In genomic region chr6:21886601-21887091, GRCh38 we compare ENCODE assay signal across 10 cellular contexts.
DNase-seq lines count a peak whose midpoint lies in the region; ATAC-seq and TF ChIP-seq lines count a peak whose summit lies in the region.
"Had no signal": no experiment of that assay in that cellular context is flagged by ENCODE, and none has a peak within 500 bp of the region (broad histone marks: within the 10 kb centered on the region; RNA-seq: fewer than 3 reads in every experiment).

No MANE protein-coding gene starts in this region.

- intact Hi-C loops in PC-3 (cut with micrococcal nuclease), result loop anchor here (5.0 to 10.0 kb wide), 2 partner anchors 41 to 62 kb away; no protein-coding TSS in a partner anchor
- intact Hi-C loops in esophagus squamous epithelium (cut with DNase I), result no loop called here
- intact Hi-C loops in left lung (cut with DNase I), result no loop called here

- H4K20me1 ChIP-seq in PC-3 (ENCODE audit: low read length), result no peaks in the 10 kb centered on the region

- H3K4me1 ChIP-seq in PC-3 (ENCODE audit: insufficient read depth, low read length) (peaks cover 29% of the 10 kb centered on the region), esophagus squamous epithelium (peaks cover 0 to 36% (median 4%) of the 10 kb centered on the region in 3 donors), left lung (peaks cover 0 to 22% of the 10 kb centered on the region in 2 donors)

- no peaks in the 10 kb centered on the region for H3K36me3 Mint-ChIP-seq in natural killer cell treated with Interleukin-12 subunit alpha and Interleukin-12 subunit beta and Interleukin-15 and Interleukin-18, amount 100 ng/mL, for 72 hours
- peaks cover 8% of the 10 kb centered on the region for H3K36me3 Mint-ChIP-seq in activated naive CD4-positive, alpha-beta T cell treated with anti-CD3 and anti-CD28 coated beads, Interleukin-2, amount 10 ng/mL, durations not matched to agents 7 days and 5 days
- H3K36me3 Mint-ChIP-seq: CD8-positive, alpha-beta T cell had no signal

- no peaks in the 10 kb centered on the region for H3K27me3 Mint-ChIP-seq in natural killer cell treated with Interleukin-12 subunit alpha and Interleukin-12 subunit beta and Interleukin-15 and Interleukin-18, amount 100 ng/mL, for 72 hours
- no peaks in the 10 kb centered on the region for H3K27me3 Mint-ChIP-seq in activated naive CD4-positive, alpha-beta T cell treated with anti-CD3 and anti-CD28 coated beads, Interleukin-2, amount 10 ng/mL, durations not matched to agents 7 days and 5 days

- no peak overlapping the region for H3K9ac ChIP-seq in PC-3 (ENCODE audit: low read length)

- no peaks in the 10 kb centered on the region for H3K9me2 ChIP-seq in PC-3 (replicated peaks; ENCODE audit: low read length)

- H2AFZ ChIP-seq in PC-3 (ENCODE audit: low read length), result peak overlapping the region; percentile 55

- 52 to 82% methylated on average over 3 of the region's 3 CpGs for WGBS in esophagus squamous epithelium, 2 donors

- DNase-seq in Caki2 (ENCODE audit: low read depth) (peak; percentile 94), PC-3 (peak; percentile 33), esophagus squamous epithelium (lab: John Stamatoyannopoulos, UW) (no peak), retinal pigment epithelial cell (ENCODE audit: low read depth) (no peak), left lobe of liver (ENCODE audit: low spot score) (no peak), left lung (no peak)
- DNase-seq in natural killer cell treated with Interleukin-12 subunit alpha and Interleukin-12 subunit beta and Interleukin-15 and Interleukin-18, amount 100 ng/mL, for 72 hours (ENCODE audit: low spot score), result no peak
- no peak for DNase-seq in activated naive CD4-positive, alpha-beta T cell treated with anti-CD3 and anti-CD28 coated beads, Interleukin-2, amount 10 ng/mL, durations not matched to agents 7 days and 5 days
- DNase-seq: activated CD4-positive, CD25-positive, alpha-beta regulatory T cell treated with anti-CD3 and anti-CD28 coated beads, Interleukin-2, amount 50 U/mL, for 72 hours; CD8-positive, alpha-beta T cell had no signal

- H3K4me1 Mint-ChIP-seq in natural killer cell treated with Interleukin-12 subunit alpha and Interleukin-12 subunit beta and Interleukin-15 and Interleukin-18, amount 100 ng/mL, for 72 hours (ENCODE audit: low read depth in 2 of 2), result no peaks in the 10 kb centered on the region
- peaks cover 9% of the 10 kb centered on the region for H3K4me1 Mint-ChIP-seq in activated naive CD4-positive, alpha-beta T cell treated with anti-CD3 and anti-CD28 coated beads, Interleukin-2, amount 10 ng/mL, durations not matched to agents 7 days and 5 days

- TF ChIP-seq CTCF in PC-3 (conservative IDR thresholded peaks at IDR 0.05; ENCODE audit: low read depth, low read length) (no peak), esophagus squamous epithelium (IDR thresholded peaks at IDR 0.05) (no peak), retinal pigment epithelial cell (conservative IDR thresholded peaks at IDR 0.05; ENCODE audit: low read depth, low read length) (no peak), left lung (IDR thresholded peaks at IDR 0.05) (no peak)

- no peaks in the 10 kb centered on the region for H3K36me3 ChIP-seq in PC-3 (ENCODE audit: low read depth, low read length)
- H3K36me3 ChIP-seq in esophagus squamous epithelium, result no peaks in the 10 kb centered on the region
- H3K36me3 ChIP-seq in left lung, result no peaks in the 10 kb centered on the region

- POLR2A ChIA-PET in PC-3 (lab: Charles Lee; ENCODE audit: unreplicated experiment), result no interaction called here

- H3K27ac Mint-ChIP-seq in natural killer cell treated with Interleukin-12 subunit alpha and Interleukin-12 subunit beta and Interleukin-15 and Interleukin-18, amount 100 ng/mL, for 72 hours, result no peak overlapping the region
- no peak overlapping the region for H3K27ac Mint-ChIP-seq in activated naive CD4-positive, alpha-beta T cell treated with anti-CD3 and anti-CD28 coated beads, Interleukin-2, amount 10 ng/mL, durations not matched to agents 7 days and 5 days
- H3K27ac Mint-ChIP-seq: CD8-positive, alpha-beta T cell had no signal

- H3K9me3 Mint-ChIP-seq in natural killer cell treated with Interleukin-12 subunit alpha and Interleukin-12 subunit beta and Interleukin-15 and Interleukin-18, amount 100 ng/mL, for 72 hours, result no peaks in the 10 kb centered on the region
- peaks cover 13% of the 10 kb centered on the region for H3K9me3 Mint-ChIP-seq in activated naive CD4-positive, alpha-beta T cell treated with anti-CD3 and anti-CD28 coated beads, Interleukin-2, amount 10 ng/mL, durations not matched to agents 7 days and 5 days

- no peaks in the 10 kb centered on the region for H3K9me3 ChIP-seq in PC-3 (ENCODE audit: low read length)
- H3K9me3 ChIP-seq in esophagus squamous epithelium, result no peaks in the 10 kb centered on the region
- no peaks in the 10 kb centered on the region for H3K9me3 ChIP-seq in left lung

- peak overlapping the region; percentile 62 for H3K4me2 ChIP-seq in PC-3 (ENCODE audit: low read length)

- BruUV-seq in PC-3 (replicated peaks; lab: Mats Ljungman, UMichigan), result no TSS peak

- H3F3A ChIP-seq in PC-3 (ENCODE audit: low read length, unreplicated experiment), result no peaks in the 10 kb centered on the region

- H3K4me3 ChIP-seq in PC-3 (ENCODE audit: low read length) (no peak overlapping the region; the same call in 1 of the 2 replicates), esophagus squamous epithelium (no peak overlapping the region), retinal pigment epithelial cell (ENCODE audit: low read length) (peak overlapping the region; percentile 43), left lung (no peak overlapping the region)

- CTCF ChIA-PET in PC-3 (lab: Charles Lee), result interaction anchor here (0.6 kb wide), 1 partner anchor 88 kb away, joined by 3 read pairs; no protein-coding TSS in a partner anchor
- CTCF ChIA-PET in activated naive CD4-positive, alpha-beta T cell treated with anti-CD3 and anti-CD28 coated beads, Interleukin-2, amount 10 ng/mL, durations not matched to agents 7 days and 5 days (lab: Charles Lee), result no interaction called here

- H3K27ac ChIP-seq in PC-3 (ENCODE audit: low read length) (peak overlapping the region; percentile 54), esophagus squamous epithelium (peak overlapping the region; percentile 39 to 76 (median 66)), left lung (peak overlapping the region in 1 of 2 donors; percentile 82)

- in situ Hi-C loops in Caki2 (cut with HindIII; ENCODE audit: low pct_unique_long_range_greater_than_20kb, low sequenced_read_pairs), result no loop called here

- TF ChIP-seq POLR2A in esophagus squamous epithelium (IDR thresholded peaks at IDR 0.05), result no peak

- H3K27me3 ChIP-seq in PC-3 (ENCODE audit: low read length), result no peaks in the 10 kb centered on the region
- H3K27me3 ChIP-seq in esophagus squamous epithelium, result no peaks in the 10 kb centered on the region
- no peaks in the 10 kb centered on the region for H3K27me3 ChIP-seq in left lung

- no peak overlapping the region for H3K4me3 Mint-ChIP-seq in natural killer cell treated with Interleukin-12 subunit alpha and Interleukin-12 subunit beta and Interleukin-15 and Interleukin-18, amount 100 ng/mL, for 72 hours
- H3K4me3 Mint-ChIP-seq in activated naive CD4-positive, alpha-beta T cell treated with anti-CD3 and anti-CD28 coated beads, Interleukin-2, amount 10 ng/mL, durations not matched to agents 7 days and 5 days, result no peak overlapping the region
- H3K4me3 Mint-ChIP-seq: CD8-positive, alpha-beta T cell had no signal

- no peaks in the 10 kb centered on the region for H3K79me2 ChIP-seq in PC-3 (ENCODE audit: low read length)

- ATAC-seq in PC-3 (peak; percentile 46), left lobe of liver (no peak), left lung (no peak)
- no peak for ATAC-seq in natural killer cell treated with Interleukin-12 subunit alpha and Interleukin-12 subunit beta and Interleukin-15 and Interleukin-18, amount 100 ng/mL, for 72 hours
- ATAC-seq: CD8-positive, alpha-beta T cell had no signal

Comparison
In these comparisons a context has a peak if more than half of its experiments do, and no peak if none do; other contexts are left out.
1. DNase-seq: peak in Caki2 (single experiment) and PC-3 (single experiment); none in esophagus squamous epithelium (single experiment), retinal pigment epithelial cell (single experiment), left lobe of liver (single experiment), left lung (0 of 2), natural killer cell treated with Interleukin-12 subunit alpha and Interleukin-12 subunit beta and Interleukin-15 and Interleukin-18, amount 100 ng/mL, for 72 hours (single experiment) and activated naive CD4-positive, alpha-beta T cell treated with anti-CD3 and anti-CD28 coated beads, Interleukin-2, amount 10 ng/mL, durations not matched to agents 7 days and 5 days (single experiment).